In the genomic region with DNA sequence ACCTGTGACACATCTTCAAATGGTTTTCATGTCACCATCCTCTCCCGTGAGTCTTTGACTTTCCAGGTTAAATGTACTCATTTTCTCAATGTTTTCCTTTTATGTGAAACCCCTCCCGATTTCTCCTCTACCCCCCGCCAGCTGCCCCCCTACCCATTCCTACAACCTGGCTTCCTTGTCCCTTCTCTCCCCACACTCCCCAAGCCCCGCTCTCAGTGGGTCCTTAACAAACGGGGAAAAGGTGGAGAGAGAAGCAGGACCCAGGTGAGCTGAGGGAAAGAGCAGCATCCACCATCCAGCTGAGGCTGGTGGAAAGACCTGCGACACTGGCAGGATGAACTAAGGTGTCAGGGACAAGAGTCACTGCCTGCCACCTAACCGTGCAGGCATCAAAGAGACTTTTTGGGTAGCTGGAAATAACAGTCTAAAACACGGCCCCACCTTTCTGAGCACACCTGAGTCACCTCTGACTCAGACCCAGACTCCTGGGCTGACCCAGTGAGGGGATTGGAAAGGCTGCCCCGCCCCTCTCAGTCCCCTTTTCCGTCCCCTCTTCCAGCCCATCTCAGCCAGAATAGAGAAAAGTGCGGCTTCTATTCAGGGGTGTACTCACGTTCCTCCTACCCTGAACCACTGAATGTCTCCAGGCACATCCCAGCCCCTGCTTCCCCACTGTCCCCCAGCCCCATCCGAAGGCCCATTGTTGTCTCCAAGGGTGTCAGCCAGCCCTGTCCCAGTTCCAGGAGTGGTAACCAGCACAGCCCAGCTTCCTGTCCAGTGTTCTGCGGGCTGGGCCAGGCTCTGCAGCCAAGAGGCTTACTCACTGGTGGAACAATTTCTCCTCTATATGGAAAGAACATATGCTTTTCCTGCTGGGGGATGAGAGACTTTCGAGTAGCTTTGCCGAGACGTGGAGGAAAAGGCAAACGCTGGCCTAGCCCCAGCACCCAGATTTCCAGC, we compare ENCODE assay signal across 10 cellular contexts. TPM values are rescaled to one million over a fixed set of nuclear protein-coding genes. Genes with fewer than 3 reads are reported as not detected.
DNase-seq lines count a peak whose midpoint lies in the region; ATAC-seq and TF ChIP-seq lines count a peak whose summit lies in the region.
"Had no signal": no experiment of that assay in that cellular context is flagged by ENCODE, and none has a peak within 500 bp of the region (broad histone marks: within the 10 kb centered on the region; RNA-seq: fewer than 3 reads in every experiment).

No MANE protein-coding gene starts in this region.

- peaks cover 2% of the 10 kb centered on the region for H3K36me3 Mint-ChIP-seq in activated T-cell treated with anti-CD3 and anti-CD28 coated beads, Interleukin-2, amount 50 U/mL, for 4 hours (ENCODE audit: insufficient read depth)

- H3K9me3 ChIP-seq in spleen = no peaks in the 10 kb centered on the region
- H3K9me3 ChIP-seq: right lobe of liver had no signal

- H3K27me3 ChIP-seq in spleen (replicated peaks in 1 of 7) = no peaks in the 10 kb centered on the region
- H3K27me3 ChIP-seq: right lobe of liver had no signal

- H3K4me3 ChIP-seq in fibroblast of pulmonary artery (replicated peaks; ENCODE audit: low read depth, low read length) (no peak overlapping the region), spleen (no peak overlapping the region)
- H3K4me3 ChIP-seq: right lobe of liver had no signal

- intact Hi-C loops in spleen (cut with DNase I; ENCODE audit: low total_unique reads) = no loop called here

- peak overlapping the region in 1 of 8 donors; percentile 88 for H3K27ac ChIP-seq in spleen
- H3K27ac ChIP-seq: right lobe of liver had no signal

- TF ChIP-seq POLR2A in spleen (IDR thresholded peaks at IDR 0.05) = no peak

- DNase-seq in ELR (ENCODE audit: low read depth) (peak; percentile 48), fibroblast of pulmonary artery (ENCODE audit: low read depth) (peak; percentile 75), spleen (peak; percentile 59), COR-L47 (lab: John Stamatoyannopoulos, UW) (no peak), MV-4-11 (lab: John Stamatoyannopoulos, UW) (no peak)
- no peak for DNase-seq in activated T-cell treated with anti-CD3 and anti-CD28 coated beads, Interleukin-2, amount 50 U/mL, for 4 hours
- DNase-seq: NCI-H2227 treated with DMSO at 0.1 percent for 48 hours, right lobe of liver had no signal

- no peaks in the 10 kb centered on the region for H3K27me3 Mint-ChIP-seq in activated T-cell treated with anti-CD3 and anti-CD28 coated beads, Interleukin-2, amount 50 U/mL, for 4 hours (ENCODE audit: low read depth)

- ATAC-seq in activated T-cell treated with anti-CD3 and anti-CD28 coated beads, Interleukin-2, amount 50 U/mL, for 4 hours = peak; percentile 42 to 55
- ATAC-seq in GM19397 (IDR thresholded peaks at IDR 0.05; ENCODE audit: unreplicated experiment) = no peak
- no peak for ATAC-seq in GM21576 (IDR thresholded peaks at IDR 0.05; ENCODE audit: unreplicated experiment)
- ATAC-seq: right lobe of liver had no signal

- TF ChIP-seq CTCF in fibroblast of pulmonary artery (IDR thresholded peaks at IDR 0.05; ENCODE audit: low read length, missing control alignments) (no peak), spleen (IDR thresholded peaks at IDR 0.05 in 8 of 11, conservative IDR thresholded peaks at IDR 0.05 in 3 of 11) (no peak)

- no peaks in the 10 kb centered on the region for H3K9me3 Mint-ChIP-seq in activated T-cell treated with anti-CD3 and anti-CD28 coated beads, Interleukin-2, amount 50 U/mL, for 4 hours

- peaks cover 6 to 48% (median 35%) of the 10 kb centered on the region in 6 donors for H3K4me1 ChIP-seq in spleen
- H3K4me1 ChIP-seq: right lobe of liver had no signal

- WGBS in spleen, 5 donors = 79 to 92% (median 85%) methylated on average over 15 to 18 of the region's 18 CpGs

- H3K4me1 Mint-ChIP-seq in activated T-cell treated with anti-CD3 and anti-CD28 coated beads, Interleukin-2, amount 50 U/mL, for 4 hours (ENCODE audit: low read depth) = peaks cover 66% of the 10 kb centered on the region

- H3K36me3 ChIP-seq in spleen = peaks cover 0 to 14% (median 0%) of the 10 kb centered on the region in 6 donors
- H3K36me3 ChIP-seq: right lobe of liver had no signal

- H3K4me3 Mint-ChIP-seq in activated T-cell treated with anti-CD3 and anti-CD28 coated beads, Interleukin-2, amount 50 U/mL, for 4 hours = no peak overlapping the region

RNA-seq across cellular contexts. Expression of a gene that starts 20.4 kb away (rescaled TPM):
- 10 to 100 TPM; 26.8 to 37.8 (median 27.7) TPM for total RNA-seq in activated T-cell treated with anti-CD3 and anti-CD28 coated beads, Interleukin-2, amount 50 U/mL, for 4 hours
- total RNA-seq in spleen = 100 to 1,000 TPM in 5 of 7 donors, 10 to 100 TPM in 2; 70.5 to 171 (median 127) TPM
- polyA plus RNA-seq in spleen = 100 to 1,000 TPM; 142 to 365 (median 198) TPM

RNA-seq across cellular contexts. Expression of a gene that starts 38.1 kb away (rescaled TPM):
- 100 to 1,000 TPM; 103 to 141 (median 140) TPM for total RNA-seq in activated T-cell treated with anti-CD3 and anti-CD28 coated beads, Interleukin-2, amount 50 U/mL, for 4 hours
- total RNA-seq in spleen = 10 to 100 TPM; 20.3 to 40.3 (median 29.5) TPM
- polyA plus RNA-seq in spleen = 10 to 100 TPM; 12.9 to 18.6 (median 14.6) TPM

Comparison
In these comparisons a context has a peak if more than half of its experiments do, and no peak if none do; other contexts are left out.
1. DNase-seq: peak in ELR (single experiment), fibroblast of pulmonary artery (single experiment) and spleen (single experiment); none in activated T-cell treated with anti-CD3 and anti-CD28 coated beads, Interleukin-2, amount 50 U/mL, for 4 hours (single experiment), COR-L47 (single experiment) and MV-4-11 (single experiment).
2. ATAC-seq: peak in activated T-cell treated with anti-CD3 and anti-CD28 coated beads, Interleukin-2, amount 50 U/mL, for 4 hours (2 of 2); none in GM19397 (single experiment) and GM21576 (single experiment).